Comparison of ENCODE assay signal across 8 cellular contexts in the genomic region with DNA sequence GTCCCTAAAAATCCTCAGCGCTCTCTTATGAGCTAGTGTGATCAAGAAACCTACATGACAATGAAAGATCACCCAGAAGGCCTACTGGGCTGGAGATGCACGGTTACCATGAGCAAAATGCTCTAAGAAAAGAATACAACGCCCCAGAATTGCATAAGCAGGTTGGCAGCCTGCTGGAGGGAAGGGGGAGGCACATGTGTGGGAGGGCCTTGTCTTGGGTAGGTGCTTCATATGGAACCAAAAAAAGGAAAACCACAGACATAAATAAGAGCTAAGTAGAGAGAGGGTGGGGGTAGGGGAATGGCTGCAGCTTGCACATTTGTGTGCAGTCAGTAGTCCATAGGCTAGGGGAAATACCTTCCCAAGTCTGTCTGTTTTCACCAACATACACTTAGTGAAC. TPM values are rescaled to one million over a fixed set of nuclear protein-coding genes. Genes with fewer than 3 reads are reported as not detected.
DNase-seq lines count a peak whose midpoint lies in the region; ATAC-seq and TF ChIP-seq lines count a peak whose summit lies in the region.

No MANE protein-coding gene starts in this region.

- H3K9me3 Mint-ChIP-seq in activated naive CD4-positive, alpha-beta T cell treated with anti-CD3 and anti-CD28 coated beads, Interleukin-2, amount 50 U/mL, for 72 hours: no peaks in the 10 kb centered on the region
- no peaks in the 10 kb centered on the region for H3K9me3 Mint-ChIP-seq in activated naive CD4-positive, alpha-beta T cell treated with anti-CD3 and anti-CD28 coated beads, Interleukin-2, amount 10 ng/mL, durations not matched to agents 7 days and 5 days
- H3K9me3 Mint-ChIP-seq in Calu3 (ENCODE audit: low read depth, unreplicated experiment): no peaks in the 10 kb centered on the region

- no TSS peak for BruUV-seq in Calu3 (replicated peaks; lab: Mats Ljungman, UMichigan)

- CTCF ChIA-PET in activated naive CD4-positive, alpha-beta T cell treated with anti-CD3 and anti-CD28 coated beads, Interleukin-2, amount 10 ng/mL, durations not matched to agents 7 days and 5 days (lab: Charles Lee): interaction anchor here (0.7 to 6.5 kb wide), 14 partner anchors 17 to 206 kb away, joined by 3 to 95 read pairs (median 8); a partner anchor contains a TSS
- CTCF ChIA-PET in Calu3 (lab: Charles Lee): no interaction called here

- no peak for TF ChIP-seq CTCF in Calu3 (IDR thresholded peaks at IDR 0.05; ENCODE audit: unreplicated experiment)

- peak overlapping the region; percentile 4 for H3K4me3 Mint-ChIP-seq in activated naive CD4-positive, alpha-beta T cell treated with anti-CD3 and anti-CD28 coated beads, Interleukin-2, amount 10 ng/mL, durations not matched to agents 7 days and 5 days
- H3K4me3 Mint-ChIP-seq in Calu3 (ENCODE audit: low read depth, unreplicated experiment): no peak overlapping the region

- peaks cover 5% of the 10 kb centered on the region for H3K27me3 Mint-ChIP-seq in activated naive CD4-positive, alpha-beta T cell treated with anti-CD3 and anti-CD28 coated beads, Interleukin-2, amount 10 ng/mL, durations not matched to agents 7 days and 5 days
- H3K27me3 Mint-ChIP-seq in Calu3 (ENCODE audit: unreplicated experiment): no peaks in the 10 kb centered on the region

- intact Hi-C loops in Calu3 (cut with micrococcal nuclease; ENCODE audit: unreplicated experiment): no loop called here

- H3K36me3 Mint-ChIP-seq in activated naive CD4-positive, alpha-beta T cell treated with anti-CD3 and anti-CD28 coated beads, Interleukin-2, amount 50 U/mL, for 72 hours: peaks cover 0 to 15% of the 10 kb centered on the region in 2 donors
- peaks cover 6% of the 10 kb centered on the region for H3K36me3 Mint-ChIP-seq in activated naive CD4-positive, alpha-beta T cell treated with anti-CD3 and anti-CD28 coated beads, Interleukin-2, amount 10 ng/mL, durations not matched to agents 7 days and 5 days
- H3K36me3 Mint-ChIP-seq in Calu3 (ENCODE audit: insufficient read depth, unreplicated experiment): peaks cover 18% of the 10 kb centered on the region

- H3K27ac Mint-ChIP-seq in activated naive CD4-positive, alpha-beta T cell treated with anti-CD3 and anti-CD28 coated beads, Interleukin-2, amount 50 U/mL, for 72 hours: no peak overlapping the region
- no peak overlapping the region for H3K27ac Mint-ChIP-seq in activated naive CD4-positive, alpha-beta T cell treated with anti-CD3 and anti-CD28 coated beads, Interleukin-2, amount 10 ng/mL, durations not matched to agents 7 days and 5 days
- H3K27ac Mint-ChIP-seq in Calu3 (ENCODE audit: unreplicated experiment): no peak overlapping the region

- peak; percentile 31 for DNase-seq in activated naive CD4-positive, alpha-beta T cell treated with Interleukin-2 at 50 U/mL for 16 hours
- no peak for DNase-seq in activated naive CD4-positive, alpha-beta T cell treated with anti-CD3 and anti-CD28 coated beads, Interleukin-2, amount 50 U/mL, for 72 hours (ENCODE audit: low spot score in 2 of 2)
- DNase-seq in NOMO-1 treated with DMSO at 0.1 percent for 48 hours (lab: John Stamatoyannopoulos, UW; ENCODE audit: unreplicated experiment): peak; percentile 95
- DNase-seq in activated naive CD4-positive, alpha-beta T cell treated with anti-CD3 and anti-CD28 coated beads, Interleukin-2, amount 10 ng/mL, durations not matched to agents 7 days and 5 days: peak; percentile 74
- peak; percentile 13 for DNase-seq in stimulated activated naive CD4-positive, alpha-beta T cell treated with Interleukin-2 at 50 U/mL for 16 hours (lab: John Stamatoyannopoulos, UW)
- DNase-seq in DMS53 (lab: John Stamatoyannopoulos, UW): no peak
- no peak for DNase-seq in Calu3

- H3K4me1 Mint-ChIP-seq in activated naive CD4-positive, alpha-beta T cell treated with anti-CD3 and anti-CD28 coated beads, Interleukin-2, amount 10 ng/mL, durations not matched to agents 7 days and 5 days: peaks cover 33% of the 10 kb centered on the region
- no peaks in the 10 kb centered on the region for H3K4me1 Mint-ChIP-seq in Calu3 (ENCODE audit: low read depth, unreplicated experiment)

- ATAC-seq in activated naive CD4-positive, alpha-beta T cell treated with anti-CD3 and anti-CD28 coated beads, Interleukin-2, amount 50 U/mL, for 72 hours: no peak
- no peak for ATAC-seq in HG03280 (IDR thresholded peaks at IDR 0.05; ENCODE audit: unreplicated experiment)

RNA-seq across cellular contexts. Expression of a gene that starts 2.8 kb away (rescaled TPM):
- 10 to 100 TPM in 1 of 2 donors, 1 to 10 TPM in 1; 7.6 to 12.3 TPM for total RNA-seq in activated naive CD4-positive, alpha-beta T cell treated with anti-CD3 and anti-CD28 coated beads, Interleukin-2, amount 50 U/mL, for 72 hours
- total RNA-seq in Calu3 (2022): 8.4 and 10.0 TPM in 2 replicates

RNA-seq across cellular contexts. Expression of a gene that starts 3.0 kb away (rescaled TPM):
- total RNA-seq in activated naive CD4-positive, alpha-beta T cell treated with anti-CD3 and anti-CD28 coated beads, Interleukin-2, amount 50 U/mL, for 72 hours: 1 to 10 TPM; 1.9 to 2.6 TPM
- 5.4 and 5.6 TPM in 2 replicates for total RNA-seq in Calu3 (2022)

RNA-seq across cellular contexts. Expression of a gene that starts 48.1 kb away (rescaled TPM):
- 10 to 100 TPM; 29.4 to 33.2 TPM for total RNA-seq in activated naive CD4-positive, alpha-beta T cell treated with anti-CD3 and anti-CD28 coated beads, Interleukin-2, amount 50 U/mL, for 72 hours
- 18.8 and 19.1 TPM in 2 replicates for total RNA-seq in Calu3 (2022)

RNA-seq across cellular contexts. Expression of a gene that starts 59.5 kb away (rescaled TPM):
- total RNA-seq in activated naive CD4-positive, alpha-beta T cell treated with anti-CD3 and anti-CD28 coated beads, Interleukin-2, amount 50 U/mL, for 72 hours: not detected
- total RNA-seq in Calu3 (2022): not detected in 2 replicates

Comparison
In these comparisons a context has a peak if more than half of its experiments do, and no peak if none do; other contexts are left out.
1. DNase-seq: peak in activated naive CD4-positive, alpha-beta T cell treated with Interleukin-2 at 50 U/mL for 16 hours (single experiment), NOMO-1 treated with DMSO at 0.1 percent for 48 hours (single experiment), activated naive CD4-positive, alpha-beta T cell treated with anti-CD3 and anti-CD28 coated beads, Interleukin-2, amount 10 ng/mL, durations not matched to agents 7 days and 5 days (single experiment) and stimulated activated naive CD4-positive, alpha-beta T cell treated with Interleukin-2 at 50 U/mL for 16 hours (single experiment); none in activated naive CD4-positive, alpha-beta T cell treated with anti-CD3 and anti-CD28 coated beads, Interleukin-2, amount 50 U/mL, for 72 hours (0 of 2), DMS53 (single experiment) and Calu3 (single experiment).